11 cellular contexts compared by ENCODE assay signal in the genomic region with DNA sequence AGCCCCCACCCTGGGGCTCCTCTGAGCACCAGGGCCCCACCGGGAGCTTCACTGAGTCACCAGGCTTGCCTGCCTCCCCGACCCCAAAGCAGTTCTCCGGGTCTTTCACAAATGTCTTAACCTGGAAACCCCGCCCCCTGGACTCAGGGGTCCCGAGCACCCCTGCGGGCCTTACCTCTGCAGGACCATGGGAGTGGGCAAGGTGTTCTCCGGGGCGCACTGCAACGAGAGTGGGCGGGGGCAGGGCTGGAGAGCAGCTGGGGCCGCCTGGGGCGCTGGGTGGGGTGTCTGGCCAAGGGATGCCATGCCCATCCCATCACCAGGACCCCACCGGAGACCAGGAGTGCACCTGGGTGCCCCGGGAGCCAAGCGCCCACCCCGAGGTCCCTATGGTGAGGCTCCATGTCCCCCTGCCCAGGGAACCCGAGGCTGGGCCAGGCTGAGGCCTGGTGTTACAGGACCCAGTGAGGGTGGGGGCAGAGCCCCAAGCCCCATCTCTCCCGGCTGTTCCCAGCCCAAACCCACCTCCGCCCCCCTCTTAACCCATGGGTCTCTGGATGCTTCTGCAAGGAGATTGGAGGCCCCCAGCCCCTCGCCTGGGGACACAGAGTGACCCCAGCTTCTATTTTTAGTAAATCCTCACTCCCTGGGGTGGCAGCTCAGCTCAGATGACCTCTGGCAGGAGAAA. TPM values are rescaled to one million over a fixed set of nuclear protein-coding genes. Genes with fewer than 3 reads are reported as not detected.
DNase-seq lines count a peak whose midpoint lies in the region; TF ChIP-seq lines count a peak whose summit lies in the region.
"Had no signal": no experiment of that assay in that cellular context is flagged by ENCODE, and none has a peak within 500 bp of the region (broad histone marks: within the 10 kb centered on the region; RNA-seq: fewer than 3 reads in every experiment).

No MANE protein-coding gene starts in this region.

- H3K9me3 ChIP-seq in A673 (ENCODE audit: low read depth, low read length, poor library complexity, severe bottlenecking), result peaks cover 5% of the 10 kb centered on the region
- no peaks in the 10 kb centered on the region for H3K9me3 ChIP-seq in H9 (ENCODE audit: control insufficient read depth, low read depth, low read length)
- H3K9me3 ChIP-seq in effector memory CD4-positive, alpha-beta T cell (ENCODE audit: control insufficient read depth, low read length), result no peaks in the 10 kb centered on the region
- H3K9me3 ChIP-seq in neutrophil, result no peaks in the 10 kb centered on the region

- no peak overlapping the region for H3K23ac ChIP-seq in H9 (ENCODE audit: insufficient read length, low read depth, low read length)

- H4K91ac ChIP-seq in H9 (ENCODE audit: insufficient read length, low read depth, low read length), result peak overlapping the region; percentile 52

- H3K27me3 ChIP-seq in A673 (replicated peaks; ENCODE audit: insufficient read depth, low read depth, low read length, poor library complexity), result no peaks in the 10 kb centered on the region
- no peaks in the 10 kb centered on the region for H3K27me3 ChIP-seq in H9 (ENCODE audit: insufficient read depth, low read length)
- no peaks in the 10 kb centered on the region for H3K27me3 ChIP-seq in effector memory CD4-positive, alpha-beta T cell (replicated peaks; ENCODE audit: control insufficient read depth, insufficient read depth, low read length, poor library complexity, severe bottlenecking)
- H3K27me3 ChIP-seq in neutrophil, result no peaks in the 10 kb centered on the region

- H2AFZ ChIP-seq in H9 (ENCODE audit: low read length), result no peak overlapping the region

- no peak for DNase-seq in A673 (ENCODE audit: low spot score)
- DNase-seq in H9, result no peak
- no peak for DNase-seq in effector memory CD4-positive, alpha-beta T cell
- no peak for DNase-seq in middle frontal gyrus (ENCODE audit: extremely low spot score, low spot score)
- DNase-seq in NCI-H146 treated with DMSO at 0.1 percent for 48 hours (lab: John Stamatoyannopoulos, UW; ENCODE audit: unreplicated experiment), result no peak
- no peak for DNase-seq in DMS114 treated with DMSO at 0.1 percent for 48 hours (lab: John Stamatoyannopoulos, UW; ENCODE audit: unreplicated experiment)
- no peak for DNase-seq in SW480 (ENCODE audit: low spot score)
- DNase-seq: COR-L47, NCI-H1436 treated with DMSO at 0.1 percent for 48 hours, NCI-H774 had no signal

- no peak overlapping the region for H2BK15ac ChIP-seq in H9 (ENCODE audit: low read depth, low read length)

- TF ChIP-seq CTCF in A673 (conservative IDR thresholded peaks at IDR 0.05; ENCODE audit: low read depth, low read length), result no peak
- TF ChIP-seq CTCF in H9 (conservative IDR thresholded peaks at IDR 0.05), result no peak
- TF ChIP-seq CTCF in neutrophil (IDR thresholded peaks at IDR 0.05), result no peak

- no peak overlapping the region for H2BK5ac ChIP-seq in H9 (ENCODE audit: insufficient read length, low read length)

- H3K36me3 ChIP-seq in A673 (ENCODE audit: insufficient read depth, low read length, poor library complexity, severe bottlenecking), result peaks cover 41% of the 10 kb centered on the region
- peaks cover 51% of the 10 kb centered on the region for H3K36me3 ChIP-seq in effector memory CD4-positive, alpha-beta T cell (ENCODE audit: control insufficient read depth, insufficient read depth, low read length)
- peaks cover 78% of the 10 kb centered on the region for H3K36me3 ChIP-seq in neutrophil

- no peak overlapping the region for H2AK5ac ChIP-seq in H9 (ENCODE audit: insufficient read length, low read length)

- H3K23me2 ChIP-seq in H9 (ENCODE audit: insufficient read length, low read depth, low read length, poor library complexity, severe bottlenecking), result no peaks in the 10 kb centered on the region

- H3K27ac Mint-ChIP-seq in H9, result no peak overlapping the region

- peaks cover 4% of the 10 kb centered on the region for H4K20me1 ChIP-seq in H9 (ENCODE audit: control insufficient read depth, insufficient read depth, insufficient read length)

- POLR2A ChIA-PET in A673 (lab: Charles Lee; ENCODE audit: low non-redundant PET), result no interaction called here

- no peak overlapping the region for H3K4ac ChIP-seq in H9 (ENCODE audit: low read depth, low read length)

- peaks cover 8 to 22% of the 10 kb centered on the region in 2 experiments for H3K4me1 Mint-ChIP-seq in H9

- no peak overlapping the region for H2BK12ac ChIP-seq in H9 (ENCODE audit: insufficient read length, low read depth, low read length)

- H3K27me3 Mint-ChIP-seq in H9 (ENCODE audit: low read depth), result no peaks in the 10 kb centered on the region; the same call in 1 of the 2 replicates

- no peak overlapping the region for H4K8ac ChIP-seq in H9 (replicated peaks; ENCODE audit: insufficient read length, low read depth, low read length)

- H3K79me1 ChIP-seq in H9 (ENCODE audit: insufficient read depth, low read depth, low read length, poor library complexity, severe bottlenecking), result peaks cover 4% of the 10 kb centered on the region

- H4K5ac ChIP-seq in H9 (ENCODE audit: insufficient read length, low read depth, low read length), result no peak overlapping the region

- peaks cover 7 to 31% (median 23%) of the 10 kb centered on the region in 3 experiments for H3K36me3 Mint-ChIP-seq in H9 (ENCODE audit: insufficient read depth in 1 of 3, low read depth in 3 of 3)

- H3K4me1 ChIP-seq in A673 (ENCODE audit: insufficient read depth, low read length, poor library complexity, severe bottlenecking) (peaks cover 26% of the 10 kb centered on the region), H9 (ENCODE audit: insufficient read depth, low read length) (no peaks in the 10 kb centered on the region; the same call in 1 of the 2 replicates), neutrophil (ENCODE audit: control insufficient read depth in 1 of 2, insufficient read depth in 1 of 2, low read depth in 1 of 2, low read length in 1 of 2) (peaks cover 42 to 43% of the 10 kb centered on the region in 2 experiments)
- H3K4me1 ChIP-seq in effector memory CD4-positive, alpha-beta T cell (ENCODE audit: control insufficient read depth, insufficient read depth, low read length, poor library complexity, severe bottlenecking), result peaks cover 39% of the 10 kb centered on the region

- no peak overlapping the region for H3K4me3 ChIP-seq in A673 (ENCODE audit: low read depth, low read length, poor library complexity, severe bottlenecking)
- no peak overlapping the region for H3K4me3 ChIP-seq in effector memory CD4-positive, alpha-beta T cell (ENCODE audit: insufficient read depth, low read depth, low read length, poor library complexity, severe bottlenecking)
- no peak overlapping the region for H3K4me3 ChIP-seq in neutrophil (ENCODE audit: low read depth in 1 of 2, low read length in 1 of 2)

- H3K9ac ChIP-seq in H9 (ENCODE audit: extremely low read depth, insufficient read length, low read length), result no peak overlapping the region

- intact Hi-C loops in A673 (cut with micrococcal nuclease; ENCODE audit: unreplicated experiment), result no loop called here

- no TSS peak for BruUV-seq in A673 (replicated peaks; lab: Mats Ljungman, UMichigan)

- H3K9me3 Mint-ChIP-seq in H9, result peaks cover 6 to 10% of the 10 kb centered on the region in 2 experiments; a peak in 4 of 5 replicates

- H3T11ph ChIP-seq in H9 (ENCODE audit: low read length), result no peak overlapping the region

- no peaks in the 10 kb centered on the region for H3K79me2 ChIP-seq in H9 (ENCODE audit: insufficient read depth, low read length)

- H3K18ac ChIP-seq in H9 (ENCODE audit: insufficient read length, low read depth, low read length), result no peak overlapping the region

- H3K56ac ChIP-seq in H9 (ENCODE audit: insufficient read length, low read depth, low read length), result no peak overlapping the region

- H3K27ac ChIP-seq in A673 (ENCODE audit: low read depth, low read length, poor library complexity, severe bottlenecking), result peak overlapping the region; percentile 96
- H3K27ac ChIP-seq in H9 (ENCODE audit: insufficient read length, low read depth, low read length), result no peak overlapping the region
- peak overlapping the region; percentile 95 for H3K27ac ChIP-seq in effector memory CD4-positive, alpha-beta T cell (ENCODE audit: insufficient read depth, low read length, poor library complexity, severe bottlenecking)
- peak overlapping the region; percentile 97 for H3K27ac ChIP-seq in neutrophil

- H2BK120ac ChIP-seq in H9 (ENCODE audit: low read depth, low read length, poor library complexity, severe bottlenecking), result no peak overlapping the region

- WGBS in H9 (ENCODE audit: extremely low coverage, insufficient read length, low lambda C conversion rate), result no CpG with 5 or more reads among the region's 20 CpGs

- no peak overlapping the region for H3K4me3 Mint-ChIP-seq in H9

- CTCF ChIA-PET in A673 (lab: Charles Lee), result no interaction called here

- H3K4me2 ChIP-seq in H9 (ENCODE audit: insufficient read depth, insufficient read length, low read length), result no peak overlapping the region

- no peak overlapping the region for H3K14ac ChIP-seq in H9 (ENCODE audit: insufficient read depth, low read length)

- no peak overlapping the region for H2BK20ac ChIP-seq in H9 (ENCODE audit: low read depth, low read length, poor library complexity, severe bottlenecking)

RNA-seq across cellular contexts. Expression of a gene that starts 10.9 kb away (rescaled TPM):
- total RNA-seq in A673 (2021) (106 and 107 TPM in 2 replicates), H9 (2021) (153 and 154 TPM in 2 replicates)

RNA-seq across cellular contexts. Expression of a gene that starts 24.6 kb away (rescaled TPM):
- total RNA-seq in A673 (2021) (91.7 and 110 TPM in 2 replicates), H9 (2021) (110 and 113 TPM in 2 replicates)

RNA-seq across cellular contexts. Expression of a gene that starts 56.0 kb away (rescaled TPM):
- total RNA-seq in A673 (2021) (40.7 and 47.1 TPM in 2 replicates), H9 (2021) (11.5 and 13.3 TPM in 2 replicates)

RNA-seq across cellular contexts. Expression of a gene that starts 56.6 kb away (rescaled TPM):
- total RNA-seq in A673 (2021), result 1.6 and 2.5 TPM in 2 replicates
- total RNA-seq in H9 (2021), result 2.1 and 3.0 TPM in 2 replicates
